23 cellular contexts compared by ENCODE assay signal in genomic region chr1:52360595-52360968, GRCh38.
"Had no signal": no experiment of that assay in that cellular context is flagged by ENCODE, and none has a peak within 500 bp of the region (broad histone marks: within the 10 kb centered on the region; RNA-seq: fewer than 3 reads in every experiment).

No MANE protein-coding gene starts in this region.

- H3K27ac ChIP-seq: SJSA1 had no signal

- H3K27me3 Mint-ChIP-seq: IgD-negative memory B cell had no signal

- H3K4me3 ChIP-seq: MG63, SJSA1 had no signal

- H3K4me2 ChIP-seq: SK-N-SH had no signal

- H3K27ac Mint-ChIP-seq: IgD-negative memory B cell had no signal

- H3K9me3 ChIP-seq: MG63, SJSA1, SK-N-SH had no signal

- H3K9me3 Mint-ChIP-seq: IgD-negative memory B cell had no signal

- H3K9ac ChIP-seq: SK-N-SH had no signal

- H3K27me3 ChIP-seq: MG63, SJSA1 had no signal

- ATAC-seq: Panc1, PC-3, Right ventricle myocardium inferior had no signal

- DNase-seq: KBM-7; MG63; NCI-H1092 treated with DMSO at 0.1 percent for 48 hours; NCI-H1436; NCI-H187; NCI-H2029; NCI-H2081 treated with DMSO at 0.1 percent for 48 hours; NCI-H2171; NCI-H226; NCI-H446; NCI-H510A; NCI-H524 treated with DMSO at 0.1 percent for 48 hours; NCI-H69; NCI-H774; NK-92 treated with Interleukin-12 subunit alpha and Interleukin-12 subunit beta, amount 100 ng/mL, for 24 hours; PC-3; SIG-M5; SW 1271 had no signal
